Comparison of ENCODE assay signal across 1 cellular context in the genomic region with DNA sequence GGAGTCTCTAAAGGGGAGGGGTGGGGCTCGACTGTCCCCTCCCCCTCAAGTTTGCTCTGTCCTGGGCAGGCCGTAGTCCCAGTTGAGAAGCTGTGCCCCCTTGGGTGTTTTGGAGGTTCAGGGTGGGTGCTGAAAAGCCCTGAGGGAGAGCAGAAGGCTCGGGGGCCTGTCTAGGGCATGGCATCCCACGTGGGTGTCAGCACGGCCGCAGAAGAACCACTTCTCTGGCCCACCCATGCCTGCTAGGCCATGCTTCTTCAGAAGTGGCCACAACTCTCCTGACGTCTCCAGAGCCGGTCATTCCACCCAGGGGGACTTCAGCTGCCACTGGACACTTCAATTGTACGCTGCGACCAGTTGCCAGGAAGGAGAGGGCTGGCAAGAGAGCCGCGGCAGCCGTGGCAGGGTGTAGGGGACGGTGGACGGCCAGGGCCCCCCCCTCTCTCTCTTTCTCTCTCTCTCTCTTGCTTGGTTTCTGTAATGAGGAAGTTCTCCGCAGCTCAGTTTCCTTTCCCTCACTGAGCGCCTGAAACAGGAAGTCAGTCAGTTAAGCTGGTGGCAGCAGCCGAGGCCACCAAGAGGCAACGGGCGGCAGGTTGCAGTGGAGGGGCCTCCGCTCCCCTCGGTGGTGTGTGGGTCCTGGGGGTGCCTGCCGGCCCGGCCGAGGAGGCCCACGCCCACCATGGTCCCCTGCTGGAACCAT.
TF ChIP-seq lines count a peak whose summit lies in the region.

Gene INPP5D, plus strand, starts transcription at position 546 of the 703 bp plus-strand sequence. Its CDS starts 137 bp downstream, at position 683.

TF ChIP-seq in GM12878, 131 proteins besides CTCF, POLR2A, EP300 and RAD21 (continued from another document):
- TF ChIP-seq POLR2AphosphoS2 (IDR thresholded peaks at IDR 0.05; ENCODE audit: low read depth, low read length): peak; percentile 87; the same call in 1 of the 2 replicates
- peak; percentile 67 for TF ChIP-seq DPF2 (IDR thresholded peaks at IDR 0.05)
- TF ChIP-seq MEF2A (IDR thresholded peaks at IDR 0.05; ENCODE audit: insufficient read depth, low read depth, low read length): peak; percentile 14; the same call in 1 of the 2 replicates
- TF ChIP-seq ETV6 (conservative IDR thresholded peaks at IDR 0.05 in 1 of 2, IDR thresholded peaks at IDR 0.05 in 1 of 2; ENCODE audit: borderline replicate concordance in 1 of 2, low read depth in 1 of 2): peak in 1 of 2 experiments; percentile 99; a peak in 2 of 4 replicates
- 0 out of 4 replicates have a peak, but pooled peaks of 1 of the 2 experiments have one; percentile 24 for TF ChIP-seq SRF (IDR thresholded peaks at IDR 0.05; ENCODE audit: low read depth in 2 of 2, low read length in 2 of 2)
- TF ChIP-seq, protein P1, sequence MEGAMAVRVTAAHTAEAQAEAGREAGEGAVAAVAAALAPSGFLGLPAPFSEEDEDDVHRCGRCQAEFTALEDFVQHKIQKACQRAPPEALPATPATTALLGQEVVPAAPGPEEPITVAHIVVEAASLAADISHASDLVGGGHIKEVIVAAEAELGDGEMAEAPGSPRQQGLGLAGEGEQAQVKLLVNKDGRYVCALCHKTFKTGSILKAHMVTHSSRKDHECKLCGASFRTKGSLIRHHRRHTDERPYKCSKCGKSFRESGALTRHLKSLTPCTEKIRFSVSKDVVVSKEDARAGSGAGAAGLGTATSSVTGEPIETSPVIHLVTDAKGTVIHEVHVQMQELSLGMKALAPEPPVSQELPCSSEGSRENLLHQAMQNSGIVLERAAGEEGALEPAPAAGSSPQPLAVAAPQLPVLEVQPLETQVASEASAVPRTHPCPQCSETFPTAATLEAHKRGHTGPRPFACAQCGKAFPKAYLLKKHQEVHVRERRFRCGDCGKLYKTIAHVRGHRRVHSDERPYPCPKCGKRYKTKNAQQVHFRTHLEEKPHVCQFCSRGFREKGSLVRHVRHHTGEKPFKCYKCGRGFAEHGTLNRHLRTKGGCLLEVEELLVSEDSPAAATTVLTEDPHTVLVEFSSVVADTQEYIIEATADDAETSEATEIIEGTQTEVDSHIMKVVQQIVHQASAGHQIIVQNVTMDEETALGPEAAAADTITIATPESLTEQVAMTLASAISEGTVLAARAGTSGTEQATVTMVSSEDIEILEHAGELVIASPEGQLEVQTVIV (IDR thresholded peaks at IDR 0.05; ENCODE audit: borderline replicate concordance, partially characterized antibody): peak; percentile 73
- no peak for TF ChIP-seq BCL11A (IDR thresholded peaks at IDR 0.05; ENCODE audit: low read depth, low read length)
- TF ChIP-seq, protein P2, sequence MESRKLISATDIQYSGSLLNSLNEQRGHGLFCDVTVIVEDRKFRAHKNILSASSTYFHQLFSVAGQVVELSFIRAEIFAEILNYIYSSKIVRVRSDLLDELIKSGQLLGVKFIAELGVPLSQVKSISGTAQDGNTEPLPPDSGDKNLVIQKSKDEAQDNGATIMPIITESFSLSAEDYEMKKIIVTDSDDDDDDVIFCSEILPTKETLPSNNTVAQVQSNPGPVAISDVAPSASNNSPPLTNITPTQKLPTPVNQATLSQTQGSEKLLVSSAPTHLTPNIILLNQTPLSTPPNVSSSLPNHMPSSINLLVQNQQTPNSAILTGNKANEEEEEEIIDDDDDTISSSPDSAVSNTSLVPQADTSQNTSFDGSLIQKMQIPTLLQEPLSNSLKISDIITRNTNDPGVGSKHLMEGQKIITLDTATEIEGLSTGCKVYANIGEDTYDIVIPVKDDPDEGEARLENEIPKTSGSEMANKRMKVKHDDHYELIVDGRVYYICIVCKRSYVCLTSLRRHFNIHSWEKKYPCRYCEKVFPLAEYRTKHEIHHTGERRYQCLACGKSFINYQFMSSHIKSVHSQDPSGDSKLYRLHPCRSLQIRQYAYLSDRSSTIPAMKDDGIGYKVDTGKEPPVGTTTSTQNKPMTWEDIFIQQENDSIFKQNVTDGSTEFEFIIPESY (IDR thresholded peaks at IDR 0.05): no peak
- TF ChIP-seq TARDBP (IDR thresholded peaks at IDR 0.05; ENCODE audit: borderline replicate concordance): peak; percentile 63; the same call in 1 of the 2 replicates
- TF ChIP-seq NBN (IDR thresholded peaks at IDR 0.05): peak; percentile 81
- no peak for TF ChIP-seq TCF12 (IDR thresholded peaks at IDR 0.05; ENCODE audit: low read depth, low read length)
- TF ChIP-seq, protein P3, sequence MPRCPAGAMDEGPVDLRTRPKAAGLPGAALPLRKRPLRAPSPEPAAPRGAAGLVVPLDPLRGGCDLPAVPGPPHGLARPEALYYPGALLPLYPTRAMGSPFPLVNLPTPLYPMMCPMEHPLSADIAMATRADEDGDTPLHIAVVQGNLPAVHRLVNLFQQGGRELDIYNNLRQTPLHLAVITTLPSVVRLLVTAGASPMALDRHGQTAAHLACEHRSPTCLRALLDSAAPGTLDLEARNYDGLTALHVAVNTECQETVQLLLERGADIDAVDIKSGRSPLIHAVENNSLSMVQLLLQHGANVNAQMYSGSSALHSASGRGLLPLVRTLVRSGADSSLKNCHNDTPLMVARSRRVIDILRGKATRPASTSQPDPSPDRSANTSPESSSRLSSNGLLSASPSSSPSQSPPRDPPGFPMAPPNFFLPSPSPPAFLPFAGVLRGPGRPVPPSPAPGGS (IDR thresholded peaks at IDR 0.05; ENCODE audit: borderline replicate concordance, insufficient read depth, low read depth, low read length, poor library complexity, severe bottlenecking): peak; percentile 45
- peak; percentile 56; the same call in 1 of the 2 replicates for TF ChIP-seq ATF7 (IDR thresholded peaks at IDR 0.05; ENCODE audit: low read depth)
- TF ChIP-seq SPI1 (IDR thresholded peaks at IDR 0.05; ENCODE audit: borderline replicate concordance, insufficient read depth, low read depth, low read length): peak; percentile 92
- TF ChIP-seq E2F8 (IDR thresholded peaks at IDR 0.05; ENCODE audit: low read depth, partially characterized antibody): no peak
- TF ChIP-seq SMAD1 (IDR thresholded peaks at IDR 0.05; ENCODE audit: low read depth, partially characterized antibody): no peak
- no peak for TF ChIP-seq ZBTB4 (CRISPR knock-in tag; IDR thresholded peaks at IDR 0.05)
- TF ChIP-seq YBX1 (IDR thresholded peaks at IDR 0.05): no peak
- TF ChIP-seq, protein P4, sequence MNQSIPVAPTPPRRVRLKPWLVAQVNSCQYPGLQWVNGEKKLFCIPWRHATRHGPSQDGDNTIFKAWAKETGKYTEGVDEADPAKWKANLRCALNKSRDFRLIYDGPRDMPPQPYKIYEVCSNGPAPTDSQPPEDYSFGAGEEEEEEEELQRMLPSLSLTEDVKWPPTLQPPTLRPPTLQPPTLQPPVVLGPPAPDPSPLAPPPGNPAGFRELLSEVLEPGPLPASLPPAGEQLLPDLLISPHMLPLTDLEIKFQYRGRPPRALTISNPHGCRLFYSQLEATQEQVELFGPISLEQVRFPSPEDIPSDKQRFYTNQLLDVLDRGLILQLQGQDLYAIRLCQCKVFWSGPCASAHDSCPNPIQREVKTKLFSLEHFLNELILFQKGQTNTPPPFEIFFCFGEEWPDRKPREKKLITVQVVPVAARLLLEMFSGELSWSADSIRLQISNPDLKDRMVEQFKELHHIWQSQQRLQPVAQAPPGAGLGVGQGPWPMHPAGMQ (IDR thresholded peaks at IDR 0.05; ENCODE audit: borderline replicate concordance): no peak
- no peak for TF ChIP-seq NFYA (IDR thresholded peaks at IDR 0.05; ENCODE audit: borderline replicate concordance, low read depth, low read length)
- no peak for TF ChIP-seq NR2F1 (conservative IDR thresholded peaks at IDR 0.05)
- TF ChIP-seq PML (IDR thresholded peaks at IDR 0.05; ENCODE audit: low read length): 0 out of 2 replicates have a peak, but pooled peaks have one; percentile 63
- TF ChIP-seq ZBTB11 (CRISPR knock-in tag; IDR thresholded peaks at IDR 0.05): no peak
